8 cellular contexts compared by ENCODE assay signal in genomic region chr6:150005761-150006651, GRCh38. TPM values are rescaled to one million over a fixed set of nuclear protein-coding genes. Genes with fewer than 3 reads are reported as not detected.
DNase-seq lines count a peak whose midpoint lies in the region; ATAC-seq and TF ChIP-seq lines count a peak whose summit lies in the region.

No MANE protein-coding gene starts in this region.

- peaks cover 3% of the 10 kb centered on the region; the same call in 1 of the 3 replicates for H3K36me3 Mint-ChIP-seq in GM23338 (ENCODE audit: low read depth)

- no peaks in the 10 kb centered on the region; the same call in 1 of the 2 replicates for H4K20me1 ChIP-seq in GM23338 (replicated peaks; ENCODE audit: insufficient read depth)

- no peaks in the 10 kb centered on the region for H3K9me2 ChIP-seq in GM23338 (ENCODE audit: insufficient read depth)

- TF ChIP-seq CTCF in GM23338 (conservative IDR thresholded peaks at IDR 0.05; ENCODE audit: low read depth in 2 of 2) (no peak), WI38 (IDR thresholded peaks at IDR 0.05; ENCODE audit: low read depth, low read length) (no peak), foreskin fibroblast (IDR thresholded peaks at IDR 0.05; ENCODE audit: low read depth, low read length) (no peak), retinal pigment epithelial cell (conservative IDR thresholded peaks at IDR 0.05; ENCODE audit: low read depth, low read length) (no peak)

- no peaks in the 10 kb centered on the region for H3K4me1 ChIP-seq in GM23338 (ENCODE audit: insufficient read depth)

- H3F3A ChIP-seq in GM23338 (replicated peaks; ENCODE audit: low read depth), result no peaks in the 10 kb centered on the region

- no peaks in the 10 kb centered on the region for H3K36me3 ChIP-seq in GM23338 (ENCODE audit: insufficient read depth)

- H3K27me3 ChIP-seq in GM23338 (ENCODE audit: insufficient read depth), result peaks cover 85% of the 10 kb centered on the region

- peaks cover 7% of the 10 kb centered on the region for H3K4me1 Mint-ChIP-seq in GM23338

- DNase-seq in GM23338 (ENCODE audit: low spot score) (no peak), foreskin fibroblast (no peak), retinal pigment epithelial cell (ENCODE audit: low read depth) (no peak), NCI-H128 (lab: John Stamatoyannopoulos, UW; ENCODE audit: unreplicated experiment) (no peak), SHP77 (lab: John Stamatoyannopoulos, UW) (no peak), ecto neural progenitor cell (ENCODE audit: low spot score) (no peak)
- no peak for DNase-seq in stimulated activated CD4-positive, alpha-beta T cell treated with anti-CD3 and anti-CD28 coated beads, Interleukin-2, amount 100 ng/mL, for 24 hours

- H3K27ac ChIP-seq in GM23338 (ENCODE audit: low read depth), result no peak overlapping the region

- H3K27ac Mint-ChIP-seq in GM23338, result no peak overlapping the region

- H3K4me3 ChIP-seq in GM23338, result peak overlapping the region; percentile 88
- peak overlapping the region; percentile 62 for H3K4me3 ChIP-seq in WI38 (ENCODE audit: low read depth, low read length)
- H3K4me3 ChIP-seq in foreskin fibroblast (ENCODE audit: low read depth in 1 of 2, low read length in 2 of 2), result peak overlapping the region; percentile 46 to 66
- H3K4me3 ChIP-seq in retinal pigment epithelial cell (ENCODE audit: low read length), result peak overlapping the region; percentile 72

- no peak for ATAC-seq in GM23338

- peak overlapping the region; percentile 93 for H3K4me3 Mint-ChIP-seq in GM23338

- peaks cover 68% of the 10 kb centered on the region for H3K27me3 Mint-ChIP-seq in GM23338 (ENCODE audit: insufficient read depth, low read depth, poor library complexity)

- H2AFZ ChIP-seq in GM23338, result peak overlapping the region; percentile 97

- peak overlapping the region; percentile 85 for H3K4me2 ChIP-seq in GM23338

- no peaks in the 10 kb centered on the region; the same call in 2 of the 3 replicates for H3K9me3 Mint-ChIP-seq in GM23338

- H3K79me2 ChIP-seq in GM23338 (replicated peaks; ENCODE audit: insufficient read depth), result no peaks in the 10 kb centered on the region

TF ChIP-seq in GM23338, 12 proteins besides CTCF, POLR2A, EP300 and RAD21 (continues in another document):
- no peak for TF ChIP-seq EZH2phosphoT487 (IDR thresholded peaks at IDR 0.05; ENCODE audit: unreplicated experiment)
- no peak for TF ChIP-seq STAT1 (IDR thresholded peaks at IDR 0.05; ENCODE audit: unreplicated experiment)
- no peak for TF ChIP-seq NANOG (IDR thresholded peaks at IDR 0.05; ENCODE audit: borderline replicate concordance)
- no peak for TF ChIP-seq CREB1 (CRISPR knock-in tag; IDR thresholded peaks at IDR 0.05; ENCODE audit: low read depth)
- no peak for TF ChIP-seq JUNB (IDR thresholded peaks at IDR 0.05; ENCODE audit: unreplicated experiment)
- no peak for TF ChIP-seq ZNF331 (CRISPR knock-in tag; IDR thresholded peaks at IDR 0.05; ENCODE audit: low read depth)
- TF ChIP-seq ZNF462 (CRISPR knock-in tag; IDR thresholded peaks at IDR 0.05), result no peak
- TF ChIP-seq REST (IDR thresholded peaks at IDR 0.05; ENCODE audit: unreplicated experiment), result no peak
- no peak for TF ChIP-seq POLR2AphosphoS5 (IDR thresholded peaks at IDR 0.05; ENCODE audit: low read depth)
- TF ChIP-seq ETS1 (IDR thresholded peaks at IDR 0.05), result no peak
- TF ChIP-seq ZNF114 (CRISPR knock-in tag; IDR thresholded peaks at IDR 0.05), result no peak

RNA-seq across cellular contexts. Expression of gene RAET1L, which starts 19.3 kb away (rescaled TPM):
- total RNA-seq in GM23338 (2014; rRNA removed; shearing (Covaris generic)), result not detected in 2 replicates
- not detected in 2 replicates for polyA plus RNA-seq in GM23338 (2016; fragmentation: Nextera tagmentation; extraction: Ambion mirVana)

RNA-seq across cellular contexts. Expression of gene ULBP1, which starts 42.3 kb away (rescaled TPM):
- 1.0 and 1.7 TPM in 2 replicates for total RNA-seq in GM23338 (2014; rRNA removed; shearing (Covaris generic))
- polyA plus RNA-seq in GM23338 (2016; fragmentation: Nextera tagmentation; extraction: Ambion mirVana), result 0.74 and 1.3 TPM in 2 replicates
